ENCODE assay signal across 19 cellular contexts in genomic region chr6:131101911-131102680, GRCh38. TPM values are rescaled to one million over a fixed set of nuclear protein-coding genes. Genes with fewer than 3 reads are reported as not detected.
DNase-seq lines count a peak whose midpoint lies in the region; ATAC-seq, FAIRE-seq and TF ChIP-seq lines count a peak whose summit lies in the region.
"Had no signal": no experiment of that assay in that cellular context is flagged by ENCODE, and none has a peak within 500 bp of the region (broad histone marks: within the 10 kb centered on the region; RNA-seq: fewer than 3 reads in every experiment).

No MANE protein-coding gene starts in this region.

- CTCF ChIA-PET in OCI-LY7 (lab: Charles Lee; ENCODE audit: unreplicated experiment): no interaction called here

- in situ Hi-C loops in GM13977 (cut with MboI; ENCODE audit: low pct_unique_long_range_greater_than_20kb, low sequenced_read_pairs, unreplicated experiment): no loop called here

- 0 out of 2 replicates have a peak overlapping the region, but pooled peaks have one; percentile 32 for H2AFZ ChIP-seq in OCI-LY7 (ENCODE audit: low read length)

- H3K4me1 Mint-ChIP-seq in osteocyte (ENCODE audit: unreplicated experiment): peaks cover 38% of the 10 kb centered on the region
- H3K4me1 Mint-ChIP-seq: activated CD8-positive, alpha-beta memory T cell treated with anti-CD3 and anti-CD28 coated beads, Interleukin-2, amount 10 ng/mL, durations not matched to agents 7 days and 5 days had no signal

- H3K36me3 ChIP-seq in OCI-LY7 (ENCODE audit: insufficient read depth, low read length) (no peaks in the 10 kb centered on the region), bronchial epithelial cell (ENCODE audit: control insufficient read depth, insufficient read depth, low read length) (no peaks in the 10 kb centered on the region)
- H3K36me3 ChIP-seq: adrenal gland, HAP-1 had no signal

- no peaks in the 10 kb centered on the region for H3K9me3 Mint-ChIP-seq in osteocyte (ENCODE audit: unreplicated experiment)

- no peak for ATAC-seq in GM18873 (IDR thresholded peaks at IDR 0.05; ENCODE audit: low FRiP score, unreplicated experiment)
- ATAC-seq: activated CD8-positive, alpha-beta memory T cell treated with anti-CD3 and anti-CD28 coated beads, Interleukin-2, amount 10 ng/mL, durations not matched to agents 7 days and 5 days; left ventricle myocardium superior had no signal

- H3K27me3 Mint-ChIP-seq in osteocyte (ENCODE audit: unreplicated experiment): no peaks in the 10 kb centered on the region
- H3K27me3 Mint-ChIP-seq: activated CD8-positive, alpha-beta memory T cell treated with anti-CD3 and anti-CD28 coated beads, Interleukin-2, amount 10 ng/mL, durations not matched to agents 7 days and 5 days; B cell had no signal

- no peaks in the 10 kb centered on the region for H3K79me2 ChIP-seq in OCI-LY7 (ENCODE audit: insufficient read depth, low read depth, low read length)

- H3K4me3 ChIP-seq in OCI-LY7 (ENCODE audit: low read depth, low read length, poor library complexity, severe bottlenecking) (no peak overlapping the region), bronchial epithelial cell (ENCODE audit: low read depth, low read length) (no peak overlapping the region)
- H3K4me3 ChIP-seq: adrenal gland, HAP-1 had no signal

- H3K4me2 ChIP-seq in OCI-LY7 (ENCODE audit: low read length): no peak overlapping the region

- POLR2A ChIA-PET in OCI-LY7 (lab: Charles Lee): interaction anchor here (0.6 to 0.7 kb wide), 6 partner anchors 18 to 1032 kb away, joined by 3 to 4 read pairs (median 3); no protein-coding TSS in a partner anchor

- no peak overlapping the region for H3K4me3 Mint-ChIP-seq in osteocyte (ENCODE audit: unreplicated experiment)
- H3K4me3 Mint-ChIP-seq: activated CD8-positive, alpha-beta memory T cell treated with anti-CD3 and anti-CD28 coated beads, Interleukin-2, amount 10 ng/mL, durations not matched to agents 7 days and 5 days; B cell had no signal

- no peaks in the 10 kb centered on the region for H3K9me3 ChIP-seq in OCI-LY7 (ENCODE audit: low read length)
- H3K9me3 ChIP-seq: adrenal gland, HAP-1 had no signal

- BruUV-seq in OCI-LY7 (replicated peaks; lab: Mats Ljungman, UMichigan): no TSS peak

- intact Hi-C loops in OCI-LY7 (cut with micrococcal nuclease; ENCODE audit: unreplicated experiment): no loop called here

- no peaks in the 10 kb centered on the region for H3K4me1 ChIP-seq in OCI-LY7 (ENCODE audit: insufficient read depth, low read length, poor library complexity, severe bottlenecking)
- H3K4me1 ChIP-seq: HAP-1 had no signal

- H3K9me2 ChIP-seq in OCI-LY7 (ENCODE audit: insufficient read depth, low read length): no peaks in the 10 kb centered on the region

- H3K36me3 Mint-ChIP-seq in osteocyte (ENCODE audit: unreplicated experiment): no peaks in the 10 kb centered on the region
- H3K36me3 Mint-ChIP-seq: activated CD8-positive, alpha-beta memory T cell treated with anti-CD3 and anti-CD28 coated beads, Interleukin-2, amount 10 ng/mL, durations not matched to agents 7 days and 5 days had no signal

- H3K27ac ChIP-seq in OCI-LY7 (ENCODE audit: low read depth, low read length, poor library complexity, severe bottlenecking): no peak overlapping the region
- H3K27ac ChIP-seq: adrenal gland had no signal

- DNase-seq in Daoy (ENCODE audit: low read depth): peak; percentile 19
- no peak for DNase-seq in OCI-LY7 (ENCODE audit: low spot score)
- peak; percentile 48 for DNase-seq in bronchial epithelial cell (ENCODE audit: low read depth)
- no peak for DNase-seq in osteocyte (ENCODE audit: extremely low spot score, unreplicated experiment)
- DNase-seq in GM13977 (ENCODE audit: low spot score): no peak
- no peak for DNase-seq in COLO668 (lab: John Stamatoyannopoulos, UW; ENCODE audit: unreplicated experiment)
- no peak for DNase-seq in inferior parietal cortex (ENCODE audit: extremely low spot score)
- DNase-seq: activated CD4-positive, CD25-positive, alpha-beta regulatory T cell treated with anti-CD3 and anti-CD28 coated beads, Interleukin-2, amount 50 U/mL, for 72 hours; activated CD8-positive, alpha-beta memory T cell treated with anti-CD3 and anti-CD28 coated beads, Interleukin-2, amount 10 ng/mL, durations not matched to agents 7 days and 5 days; activated effector memory CD4-positive, alpha-beta T cell treated with Interleukin-2 at 50 U/mL for 16 hours; adrenal gland; DMS 273 treated with DMSO at 0.1 percent for 48 hours; left ventricle myocardium superior; NCI-H1694 treated with DMSO at 0.1 percent for 48 hours; NCI-H446; T-helper 9 cell had no signal

- H3K27ac Mint-ChIP-seq in osteocyte (ENCODE audit: unreplicated experiment): peak overlapping the region; percentile 36
- H3K27ac Mint-ChIP-seq: activated CD8-positive, alpha-beta memory T cell treated with anti-CD3 and anti-CD28 coated beads, Interleukin-2, amount 10 ng/mL, durations not matched to agents 7 days and 5 days; B cell had no signal

- no peak for FAIRE-seq in bronchial epithelial cell (lab: Jason Lieb, UNC)

- H4K20me1 ChIP-seq in OCI-LY7 (ENCODE audit: insufficient read depth, low read length): no peaks in the 10 kb centered on the region

- TF ChIP-seq CTCF in OCI-LY7 (conservative IDR thresholded peaks at IDR 0.05; ENCODE audit: low read length) (no peak), bronchial epithelial cell (IDR thresholded peaks at IDR 0.05; ENCODE audit: insufficient read depth, low read length, severe bottlenecking) (no peak), osteocyte (IDR thresholded peaks at IDR 0.05) (no peak), GM13977 (IDR thresholded peaks at IDR 0.05; ENCODE audit: extremely low read depth, insufficient read depth, missing control alignments) (no peak)

- no peaks in the 10 kb centered on the region for H3K27me3 ChIP-seq in bronchial epithelial cell (ENCODE audit: control insufficient read depth, insufficient read depth, low read length)
- H3K27me3 ChIP-seq: adrenal gland had no signal

RNA-seq across cellular contexts. Expression of gene AKAP7, which starts 33.2 kb away (rescaled TPM):
- total RNA-seq in Daoy (2014; rRNA removed; shearing (Covaris generic)): 7.2 and 7.5 TPM in 2 replicates
- total RNA-seq in OCI-LY7 (2014; rRNA removed; shearing (Covaris generic)): 3.8 and 5.6 TPM in 2 replicates
- total RNA-seq in OCI-LY7 (2022) (6.9 and 11.0 TPM in 2 replicates), bronchial epithelial cell (1.3 and 1.7 TPM in 2 replicates), osteocyte (4.4 and 4.5 TPM in 2 replicates)

RNA-seq across cellular contexts. Expression of gene EPB41L2, which starts 39.1 kb away (rescaled TPM):
- 14.1 and 27.2 TPM in 2 replicates for total RNA-seq in Daoy (2014; rRNA removed; shearing (Covaris generic))
- 36.7 and 37.2 TPM in 2 replicates for total RNA-seq in OCI-LY7 (2014; rRNA removed; shearing (Covaris generic))
- total RNA-seq in OCI-LY7 (2022) (132 and 138 TPM in 2 replicates), bronchial epithelial cell (3.2 and 3.7 TPM in 2 replicates), osteocyte (65.3 and 67.5 TPM in 2 replicates)

Comparison
In these comparisons a context has a peak if more than half of its experiments do, and no peak if none do; other contexts are left out.
1. DNase-seq: peak in Daoy (single experiment) and bronchial epithelial cell (single experiment); none in OCI-LY7 (single experiment), osteocyte (single experiment), GM13977 (single experiment), COLO668 (single experiment) and inferior parietal cortex (single experiment).